1 cellular context compared by ENCODE assay signal in genomic region chr2:43481927-43482542, GRCh38.
TF ChIP-seq lines count a peak whose summit lies in the region.

No MANE protein-coding gene starts in this region.

TF ChIP-seq in GM12878, 131 proteins besides CTCF, POLR2A, EP300 and RAD21 (continued from another document):
- TF ChIP-seq PRDM15 (CRISPR knock-in tag; IDR thresholded peaks at IDR 0.05) = no peak
- TF ChIP-seq POLR2AphosphoS2 (IDR thresholded peaks at IDR 0.05; ENCODE audit: low read depth, low read length) = no peak
- no peak for TF ChIP-seq ESRRA (IDR thresholded peaks at IDR 0.05; ENCODE audit: low read length)
- TF ChIP-seq CBFB (IDR thresholded peaks at IDR 0.05; ENCODE audit: low read depth) = no peak
- TF ChIP-seq, protein P1, sequence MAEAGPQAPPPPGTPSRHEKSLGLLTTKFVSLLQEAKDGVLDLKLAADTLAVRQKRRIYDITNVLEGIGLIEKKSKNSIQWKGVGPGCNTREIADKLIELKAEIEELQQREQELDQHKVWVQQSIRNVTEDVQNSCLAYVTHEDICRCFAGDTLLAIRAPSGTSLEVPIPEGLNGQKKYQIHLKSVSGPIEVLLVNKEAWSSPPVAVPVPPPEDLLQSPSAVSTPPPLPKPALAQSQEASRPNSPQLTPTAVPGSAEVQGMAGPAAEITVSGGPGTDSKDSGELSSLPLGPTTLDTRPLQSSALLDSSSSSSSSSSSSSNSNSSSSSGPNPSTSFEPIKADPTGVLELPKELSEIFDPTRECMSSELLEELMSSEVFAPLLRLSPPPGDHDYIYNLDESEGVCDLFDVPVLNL (IDR thresholded peaks at IDR 0.05; ENCODE audit: low read depth, low read length) = no peak
- TF ChIP-seq, protein P2, sequence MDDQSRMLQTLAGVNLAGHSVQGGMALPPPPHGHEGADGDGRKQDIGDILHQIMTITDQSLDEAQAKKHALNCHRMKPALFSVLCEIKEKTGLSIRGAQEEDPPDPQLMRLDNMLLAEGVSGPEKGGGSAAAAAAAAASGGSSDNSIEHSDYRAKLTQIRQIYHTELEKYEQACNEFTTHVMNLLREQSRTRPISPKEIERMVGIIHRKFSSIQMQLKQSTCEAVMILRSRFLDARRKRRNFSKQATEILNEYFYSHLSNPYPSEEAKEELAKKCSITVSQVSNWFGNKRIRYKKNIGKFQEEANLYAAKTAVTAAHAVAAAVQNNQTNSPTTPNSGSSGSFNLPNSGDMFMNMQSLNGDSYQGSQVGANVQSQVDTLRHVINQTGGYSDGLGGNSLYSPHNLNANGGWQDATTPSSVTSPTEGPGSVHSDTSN (IDR thresholded peaks at IDR 0.05; ENCODE audit: insufficient replicate concordance, low read depth, low read length) = no peak
- no peak for TF ChIP-seq CHD4 (IDR thresholded peaks at IDR 0.05)
- TF ChIP-seq, protein P3, sequence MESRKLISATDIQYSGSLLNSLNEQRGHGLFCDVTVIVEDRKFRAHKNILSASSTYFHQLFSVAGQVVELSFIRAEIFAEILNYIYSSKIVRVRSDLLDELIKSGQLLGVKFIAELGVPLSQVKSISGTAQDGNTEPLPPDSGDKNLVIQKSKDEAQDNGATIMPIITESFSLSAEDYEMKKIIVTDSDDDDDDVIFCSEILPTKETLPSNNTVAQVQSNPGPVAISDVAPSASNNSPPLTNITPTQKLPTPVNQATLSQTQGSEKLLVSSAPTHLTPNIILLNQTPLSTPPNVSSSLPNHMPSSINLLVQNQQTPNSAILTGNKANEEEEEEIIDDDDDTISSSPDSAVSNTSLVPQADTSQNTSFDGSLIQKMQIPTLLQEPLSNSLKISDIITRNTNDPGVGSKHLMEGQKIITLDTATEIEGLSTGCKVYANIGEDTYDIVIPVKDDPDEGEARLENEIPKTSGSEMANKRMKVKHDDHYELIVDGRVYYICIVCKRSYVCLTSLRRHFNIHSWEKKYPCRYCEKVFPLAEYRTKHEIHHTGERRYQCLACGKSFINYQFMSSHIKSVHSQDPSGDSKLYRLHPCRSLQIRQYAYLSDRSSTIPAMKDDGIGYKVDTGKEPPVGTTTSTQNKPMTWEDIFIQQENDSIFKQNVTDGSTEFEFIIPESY (IDR thresholded peaks at IDR 0.05) = no peak
- no peak for TF ChIP-seq ZSCAN29 (IDR thresholded peaks at IDR 0.05)
- TF ChIP-seq, protein P4, sequence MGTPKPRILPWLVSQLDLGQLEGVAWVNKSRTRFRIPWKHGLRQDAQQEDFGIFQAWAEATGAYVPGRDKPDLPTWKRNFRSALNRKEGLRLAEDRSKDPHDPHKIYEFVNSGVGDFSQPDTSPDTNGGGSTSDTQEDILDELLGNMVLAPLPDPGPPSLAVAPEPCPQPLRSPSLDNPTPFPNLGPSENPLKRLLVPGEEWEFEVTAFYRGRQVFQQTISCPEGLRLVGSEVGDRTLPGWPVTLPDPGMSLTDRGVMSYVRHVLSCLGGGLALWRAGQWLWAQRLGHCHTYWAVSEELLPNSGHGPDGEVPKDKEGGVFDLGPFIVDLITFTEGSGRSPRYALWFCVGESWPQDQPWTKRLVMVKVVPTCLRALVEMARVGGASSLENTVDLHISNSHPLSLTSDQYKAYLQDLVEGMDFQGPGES (IDR thresholded peaks at IDR 0.05) = no peak
- no peak for TF ChIP-seq EED (IDR thresholded peaks at IDR 0.05; ENCODE audit: low read depth)
- no peak for TF ChIP-seq YBX1 (IDR thresholded peaks at IDR 0.05)
- TF ChIP-seq BCL11A (IDR thresholded peaks at IDR 0.05; ENCODE audit: low read depth, low read length) = no peak
- TF ChIP-seq NFIC (IDR thresholded peaks at IDR 0.05; ENCODE audit: low read depth, low read length) = 0 out of 2 replicates have a peak, but pooled peaks have one; percentile 30
- TF ChIP-seq TARDBP (IDR thresholded peaks at IDR 0.05; ENCODE audit: borderline replicate concordance) = no peak
- no peak for TF ChIP-seq ZNF592 (IDR thresholded peaks at IDR 0.05)
- TF ChIP-seq BACH1 (IDR thresholded peaks at IDR 0.05; ENCODE audit: borderline replicate concordance) = no peak
- no peak for TF ChIP-seq PML (IDR thresholded peaks at IDR 0.05; ENCODE audit: low read length)
- no peak for TF ChIP-seq ZNF274 (IDR thresholded peaks at IDR 0.05; ENCODE audit: insufficient read depth, insufficient read length)
- no peak for TF ChIP-seq POLR2AphosphoS5 (IDR thresholded peaks at IDR 0.05; ENCODE audit: low read length)
- no peak for TF ChIP-seq ATF2 (IDR thresholded peaks at IDR 0.05; ENCODE audit: low read length)
- no peak for TF ChIP-seq JUNB (IDR thresholded peaks at IDR 0.05)
- TF ChIP-seq ZNF217 (IDR thresholded peaks at IDR 0.05) = no peak
- TF ChIP-seq TBL1XR1 (IDR thresholded peaks at IDR 0.05; ENCODE audit: low read depth, low read length) = 0 out of 2 replicates have a peak, but pooled peaks have one; percentile 36
- TF ChIP-seq PKNOX1 (IDR thresholded peaks at IDR 0.05) = peak; percentile 54; the same call in 1 of the 2 replicates
- no peak for TF ChIP-seq NRF1 (conservative IDR thresholded peaks at IDR 0.05; ENCODE audit: low read depth, low read length)
- TF ChIP-seq SIN3A (IDR thresholded peaks at IDR 0.05; ENCODE audit: low read depth, low read length) = no peak
- no peak for TF ChIP-seq GATAD2B (conservative IDR thresholded peaks at IDR 0.05; ENCODE audit: low read depth)
- TF ChIP-seq ATF3 (IDR thresholded peaks at IDR 0.05; ENCODE audit: borderline replicate concordance, extremely low read depth, low read depth, low read length) = no peak
- no peak for TF ChIP-seq SRF (IDR thresholded peaks at IDR 0.05; ENCODE audit: low read depth in 2 of 2, low read length in 2 of 2)
- no peak for TF ChIP-seq EGR1 (IDR thresholded peaks at IDR 0.05; ENCODE audit: borderline replicate concordance in 1 of 2, low read depth in 2 of 2, low read length in 2 of 2)
- no peak for TF ChIP-seq SREBF1 (IDR thresholded peaks at IDR 0.05; ENCODE audit: low read length)
